Comparison of ENCODE assay signal across 32 cellular contexts in genomic region chr2:211829725-211830124, GRCh38.
"Had no signal": no experiment of that assay in that cellular context is flagged by ENCODE, and none has a peak within 500 bp of the region (broad histone marks: within the 10 kb centered on the region; RNA-seq: fewer than 3 reads in every experiment).

No MANE protein-coding gene starts in this region.

- H3K4me3 ChIP-seq: MG63 had no signal

- H3K9me3 ChIP-seq: MG63 had no signal

- DNase-seq: Karpas-422, Kasumi-1, MG63, MM.1S, MV-4-11, NCI-H1048, NCI-H1092, NCI-H1092 treated with DMSO at 0.1 percent for 48 hours, NCI-H1105, NCI-H1105 treated with DMSO at 0.1 percent for 48 hours, NCI-H1417 treated with DMSO at 0.1 percent for 48 hours, NCI-H1436, NCI-H1436 treated with DMSO at 0.1 percent for 48 hours, NCI-H146, NCI-H1694, NCI-H1694 treated with DMSO at 0.1 percent for 48 hours, NCI-H187, NCI-H187 treated with DMSO at 0.1 percent for 48 hours, NCI-H1930, NCI-H2029, NCI-H2029 treated with DMSO at 0.1 percent for 48 hours, NCI-H2081, NCI-H2081 treated with DMSO at 0.1 percent for 48 hours, NCI-H2107, NCI-H2171, NCI-H2171 treated with DMSO at 0.1 percent for 48 hours, NCI-H2227 treated with DMSO at 0.1 percent for 48 hours, NCI-H226, NCI-H345, NCI-H446, NCI-H446 treated with DMSO at 0.1 percent for 48 hours, NCI-H510A had no signal

- H3K36me3 ChIP-seq: MG63 had no signal

- H3K27me3 ChIP-seq: MG63 had no signal
